In the genomic region with DNA sequence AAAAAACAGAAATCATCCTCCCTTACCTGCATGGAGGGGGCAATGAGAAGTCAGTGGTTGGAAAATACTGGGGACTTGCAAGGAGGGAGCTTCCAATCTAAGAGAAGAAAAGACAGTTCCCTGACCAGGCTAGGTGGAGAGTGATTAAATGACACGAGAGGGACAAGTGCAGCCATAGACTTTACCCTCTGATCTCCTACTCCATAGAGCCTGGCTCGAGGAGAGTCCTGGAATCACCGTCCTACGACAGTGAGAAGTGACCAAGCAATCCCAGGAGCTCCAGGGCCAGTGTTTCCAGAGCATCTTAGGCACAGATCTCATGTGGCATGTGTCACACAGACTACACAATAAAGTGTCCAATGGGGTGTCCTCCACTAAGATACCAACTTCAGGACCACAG, we compare ENCODE assay signal across 8 cellular contexts. TPM values are rescaled to one million over a fixed set of nuclear protein-coding genes. Genes with fewer than 3 reads are reported as not detected.
DNase-seq lines count a peak whose midpoint lies in the region; ATAC-seq and TF ChIP-seq lines count a peak whose summit lies in the region.

No MANE protein-coding gene starts in this region.

- H3K27me3 ChIP-seq in cardiac muscle cell (no peaks in the 10 kb centered on the region), colonic mucosa (no peaks in the 10 kb centered on the region), muscle layer of colon (ENCODE audit: control insufficient read depth in 1 of 2, insufficient read depth in 2 of 2, low read length in 2 of 2) (no peaks in the 10 kb centered on the region), upper lobe of right lung (no peaks in the 10 kb centered on the region)

- no peak for ATAC-seq in Right ventricle myocardium inferior
- ATAC-seq in upper lobe of right lung: no peak
- ATAC-seq in HG03432 (IDR thresholded peaks at IDR 0.05; ENCODE audit: unreplicated experiment): no peak

- no peak for TF ChIP-seq CTCF in cardiac muscle cell (IDR thresholded peaks at IDR 0.05; ENCODE audit: low read depth, low read length)
- no peak for TF ChIP-seq CTCF in colonic mucosa (IDR thresholded peaks at IDR 0.05)
- no peak for TF ChIP-seq CTCF in upper lobe of right lung (IDR thresholded peaks at IDR 0.05)

- H3K4me3 ChIP-seq in cardiac muscle cell (no peak overlapping the region), colonic mucosa (no peak overlapping the region), muscle layer of colon (ENCODE audit: low read depth in 1 of 2, low read length in 2 of 2) (no peak overlapping the region), upper lobe of right lung (no peak overlapping the region)

- H3K36me3 ChIP-seq in cardiac muscle cell: no peaks in the 10 kb centered on the region
- no peaks in the 10 kb centered on the region for H3K36me3 ChIP-seq in colonic mucosa
- H3K36me3 ChIP-seq in muscle layer of colon (ENCODE audit: insufficient read depth, low read length): peaks cover 28% of the 10 kb centered on the region
- peaks cover 12% of the 10 kb centered on the region for H3K36me3 ChIP-seq in upper lobe of right lung

- peak overlapping the region in 1 of 2 donors; percentile 0 for H3K9ac ChIP-seq in colonic mucosa (ENCODE audit: low read depth in 2 of 2, low read length in 2 of 2)
- peak overlapping the region; percentile 69 for H3K9ac ChIP-seq in muscle layer of colon (ENCODE audit: low read length)

- H3K27ac ChIP-seq in cardiac muscle cell (peak overlapping the region; percentile 92), colonic mucosa (peak overlapping the region; percentile 93), muscle layer of colon (ENCODE audit: low read depth, low read length) (peak overlapping the region; percentile 37), upper lobe of right lung (peak overlapping the region; percentile 14)

- H3K4me1 ChIP-seq in cardiac muscle cell (ENCODE audit: low read depth) (peaks cover 63% of the 10 kb centered on the region), colonic mucosa (peaks cover 61% of the 10 kb centered on the region), muscle layer of colon (ENCODE audit: insufficient read depth, low read length) (peaks cover 92% of the 10 kb centered on the region), upper lobe of right lung (peaks cover 97% of the 10 kb centered on the region)

- no peaks in the 10 kb centered on the region for H3K9me3 ChIP-seq in cardiac muscle cell (ENCODE audit: low read depth)
- H3K9me3 ChIP-seq in colonic mucosa: no peaks in the 10 kb centered on the region
- no peaks in the 10 kb centered on the region for H3K9me3 ChIP-seq in muscle layer of colon (ENCODE audit: low read length)
- H3K9me3 ChIP-seq in upper lobe of right lung: no peaks in the 10 kb centered on the region

- intact Hi-C loops in Right ventricle myocardium inferior (cut with DNase I): loop anchor here (2.0 kb wide), 1 partner anchor 37 kb away; no protein-coding TSS in a partner anchor
- intact Hi-C loops in colonic mucosa (cut with DNase I): no loop called here
- intact Hi-C loops in upper lobe of right lung (cut with DNase I): no loop called here

- DNase-seq in cardiac muscle cell (ENCODE audit: low read depth in 1 of 2, low spot score in 1 of 2): no peak
- no peak for DNase-seq in Right ventricle myocardium inferior (ENCODE audit: missing footprints)
- no peak for DNase-seq in colonic mucosa
- DNase-seq in upper lobe of right lung: no peak
- no peak for DNase-seq in central memory CD4-positive, alpha-beta T cell
- no peak for DNase-seq in iPS-NIHi11 (ENCODE audit: low spot score)

RNA-seq across cellular contexts. Expression of gene MYH9, which starts 25.7 kb away (rescaled TPM):
- total RNA-seq in cardiac muscle cell (131 and 174 TPM in 2 replicates), Right ventricle myocardium inferior (180 TPM), colonic mucosa (100 to 1,000 TPM; 711 to 719 TPM), upper lobe of right lung (842 TPM)
- polyA plus RNA-seq in cardiac muscle cell: 88.7 and 98.0 TPM in 2 replicates

Comparison
In these comparisons a context has a peak if more than half of its experiments do, and no peak if none do; other contexts are left out.
1. H3K27ac ChIP-seq: peak in every context shown above with its lines; median percentile 93 in colonic mucosa; 92 in cardiac muscle cell; 37 in muscle layer of colon; 14 in upper lobe of right lung.